In genomic region chr11:123193742-123194141, GRCh38 we compare ENCODE assay signal across 12 cellular contexts. TPM values are rescaled to one million over a fixed set of nuclear protein-coding genes. Genes with fewer than 3 reads are reported as not detected.
DNase-seq lines count a peak whose midpoint lies in the region; ATAC-seq and TF ChIP-seq lines count a peak whose summit lies in the region.
"Had no signal": no experiment of that assay in that cellular context is flagged by ENCODE, and none has a peak within 500 bp of the region (broad histone marks: within the 10 kb centered on the region; RNA-seq: fewer than 3 reads in every experiment).

No MANE protein-coding gene starts in this region.

- no peaks in the 10 kb centered on the region for H3K9me3 ChIP-seq in lower lobe of right lung
- H3K9me3 ChIP-seq in suprapubic skin, result no peaks in the 10 kb centered on the region

- H3K36me3 ChIP-seq in lower lobe of right lung (no peaks in the 10 kb centered on the region), suprapubic skin (no peaks in the 10 kb centered on the region)

- ATAC-seq in lower lobe of right lung, result no peak
- ATAC-seq in stimulated activated naive CD8-positive, alpha-beta T cell treated with anti-CD3 and anti-CD28 coated beads, Interleukin-15, amount 100 ng/mL, for 72 hours, result no peak
- ATAC-seq in GM19395 (IDR thresholded peaks at IDR 0.05; ENCODE audit: unreplicated experiment), result no peak

- peak overlapping the region; percentile 56 to 79 for H3K4me3 ChIP-seq in cardiac fibroblast (replicated peaks in 1 of 2; ENCODE audit: low read depth in 2 of 2, low read length in 2 of 2)
- peak overlapping the region; percentile 51 for H3K4me3 ChIP-seq in lower lobe of right lung
- peak overlapping the region; percentile 59 for H3K4me3 ChIP-seq in suprapubic skin

- no peak overlapping the region for H3K27ac Mint-ChIP-seq in stimulated activated naive CD8-positive, alpha-beta T cell treated with anti-CD3 and anti-CD28 coated beads, Interleukin-15, amount 100 ng/mL, for 72 hours

- peak overlapping the region; percentile 64 for H3K27ac ChIP-seq in lower lobe of right lung
- peak overlapping the region; percentile 89 for H3K27ac ChIP-seq in suprapubic skin
- H3K27ac ChIP-seq: VCaP had no signal

- peaks cover 51% of the 10 kb centered on the region for H3K27me3 ChIP-seq in lower lobe of right lung (ENCODE audit: low read depth)
- peaks cover 54% of the 10 kb centered on the region for H3K27me3 ChIP-seq in suprapubic skin

- TF ChIP-seq CTCF in cardiac fibroblast (IDR thresholded peaks at IDR 0.05; ENCODE audit: low read depth, low read length) (no peak), lower lobe of right lung (IDR thresholded peaks at IDR 0.05) (no peak), suprapubic skin (IDR thresholded peaks at IDR 0.05) (no peak)

- intact Hi-C loops in lower lobe of right lung (cut with DNase I), result no loop called here

- H3K4me1 ChIP-seq in lower lobe of right lung (peaks cover 16% of the 10 kb centered on the region), suprapubic skin (peaks cover 21% of the 10 kb centered on the region)

- peaks cover 36% of the 10 kb centered on the region for H3K4me1 Mint-ChIP-seq in stimulated activated naive CD8-positive, alpha-beta T cell treated with anti-CD3 and anti-CD28 coated beads, Interleukin-15, amount 100 ng/mL, for 72 hours

- no peak for TF ChIP-seq EP300 in suprapubic skin (IDR thresholded peaks at IDR 0.05)

- H3K4me3 Mint-ChIP-seq in stimulated activated naive CD8-positive, alpha-beta T cell treated with anti-CD3 and anti-CD28 coated beads, Interleukin-15, amount 100 ng/mL, for 72 hours, result no peak overlapping the region

- 58% methylated on average over 4 of the region's 4 CpGs for WGBS in suprapubic skin

- no peak for TF ChIP-seq POLR2A in suprapubic skin (IDR thresholded peaks at IDR 0.05)

- H3K9me3 Mint-ChIP-seq in stimulated activated naive CD8-positive, alpha-beta T cell treated with anti-CD3 and anti-CD28 coated beads, Interleukin-15, amount 100 ng/mL, for 72 hours, result no peaks in the 10 kb centered on the region

- peak; percentile 18 for DNase-seq in HT1080 (ENCODE audit: low read depth)
- DNase-seq in cardiac fibroblast (ENCODE audit: low read depth in 2 of 2), result peak in 1 of 2 donors; percentile 39
- DNase-seq in lower lobe of right lung, result no peak
- DNase-seq in suprapubic skin (ENCODE audit: low spot score in 2 of 2), result no peak
- DNase-seq in DMS 273 treated with DMSO at 0.1 percent for 48 hours (lab: John Stamatoyannopoulos, UW), result no peak
- DNase-seq in stimulated activated naive CD8-positive, alpha-beta T cell treated with anti-CD3 and anti-CD28 coated beads, Interleukin-15, amount 100 ng/mL, for 72 hours, result no peak
- no peak for DNase-seq in pons (ENCODE audit: low spot score)
- DNase-seq: GDM1; MM.1S; stimulated activated CD8-positive, alpha-beta memory T cell treated with anti-CD3 and anti-CD28 coated beads, Interleukin-4, amount 100 ng/mL, for 48 hours had no signal

- peaks cover 81% of the 10 kb centered on the region for H3K27me3 Mint-ChIP-seq in stimulated activated naive CD8-positive, alpha-beta T cell treated with anti-CD3 and anti-CD28 coated beads, Interleukin-15, amount 100 ng/mL, for 72 hours

RNA-seq across cellular contexts. Expression of gene CLMP, which starts 1.3 kb away (rescaled TPM):
- 16.6 and 17.7 TPM in 2 replicates for total RNA-seq in HT1080 (2014; rRNA removed; shearing (Covaris generic))
- polyA plus RNA-seq in HT1080 (2015; cell fraction: cytosol; rRNA removed), result 52.8 and 53.8 TPM in 2 replicates
- polyA plus RNA-seq in HT1080 (2015; cell fraction: nucleus; rRNA removed), result 42.1 and 45.2 TPM in 2 replicates
- total RNA-seq in lower lobe of right lung (15.1 TPM), suprapubic skin (10 to 100 TPM; 17.5 to 26.9 (median 19.9) TPM)
